8 cellular contexts compared by ENCODE assay signal in the genomic region with DNA sequence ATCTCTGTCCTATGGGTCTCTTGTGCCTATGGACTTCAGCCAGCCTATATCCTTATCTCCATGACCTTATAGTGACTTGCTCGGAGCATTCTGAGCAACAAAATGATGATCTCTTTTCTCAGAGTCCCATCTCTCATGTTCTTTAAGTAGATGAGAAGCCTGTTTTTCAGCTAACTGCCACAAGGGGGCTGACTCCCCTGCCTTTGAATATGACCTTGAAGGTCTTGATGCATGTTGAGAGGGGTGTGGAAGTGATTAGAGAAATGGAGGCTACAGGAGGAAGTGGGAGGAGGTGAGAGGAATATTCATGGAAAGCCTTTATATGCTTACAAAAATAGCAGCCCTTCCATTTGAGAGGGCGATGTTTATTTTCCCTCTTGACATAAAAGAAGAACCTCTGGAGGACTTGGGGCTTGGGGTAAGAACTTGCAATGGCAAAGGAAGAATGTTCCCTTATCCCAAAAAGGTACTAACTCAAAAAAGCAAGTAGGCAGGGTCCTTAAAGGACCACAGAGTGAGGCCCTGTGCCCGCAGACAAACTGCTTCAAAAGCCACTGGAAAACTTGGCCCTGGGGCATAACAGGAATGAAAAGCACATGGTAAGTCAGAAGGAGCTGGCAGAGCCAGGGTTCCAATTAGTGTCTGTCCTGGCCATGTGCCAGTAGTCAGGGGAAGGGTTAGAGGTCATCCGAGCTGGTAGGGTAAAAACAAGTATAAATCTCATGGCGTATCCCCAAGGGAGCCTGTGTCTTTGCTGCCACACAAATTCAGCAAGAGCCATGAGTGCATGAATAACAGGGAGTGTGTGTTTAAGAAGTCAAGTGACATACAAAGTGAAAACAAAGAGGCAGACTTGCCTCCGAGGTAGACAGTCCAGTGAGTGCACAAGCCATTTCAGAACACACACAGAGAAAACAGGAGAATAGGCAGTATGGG. TPM values are rescaled to one million over a fixed set of nuclear protein-coding genes. Genes with fewer than 3 reads are reported as not detected.
DNase-seq lines count a peak whose midpoint lies in the region; ATAC-seq, FAIRE-seq and TF ChIP-seq lines count a peak whose summit lies in the region.

No MANE protein-coding gene starts in this region.

- no peak overlapping the region for H3K9ac ChIP-seq in KMS-11

- no peaks in the 10 kb centered on the region for H3K27me3 Mint-ChIP-seq in CD4-positive, CD25-positive, alpha-beta regulatory T cell

- peak overlapping the region; percentile 85 to 98 (median 86) for H3K27ac Mint-ChIP-seq in CD4-positive, CD25-positive, alpha-beta regulatory T cell

- no peak overlapping the region for H3K4me2 ChIP-seq in KMS-11

- H3K4me1 ChIP-seq in CD4-positive, CD25-positive, alpha-beta regulatory T cell (ENCODE audit: control insufficient read depth, insufficient read depth, low read length, poor library complexity, severe bottlenecking): peaks cover 84% of the 10 kb centered on the region
- H3K4me1 ChIP-seq in KMS-11 (ENCODE audit: low read depth, poor library complexity, severe bottlenecking) (peaks cover 32% of the 10 kb centered on the region), testis (peaks cover 4% of the 10 kb centered on the region)

- peak overlapping the region; percentile 38 for H3K4me3 ChIP-seq in CD4-positive, CD25-positive, alpha-beta regulatory T cell (ENCODE audit: low read depth, low read length)
- H3K4me3 ChIP-seq in KMS-11 (IDR thresholded peaks at IDR 0.05; ENCODE audit: insufficient read depth, low read depth, low read length) (no peak overlapping the region), testis (no peak overlapping the region)

- peaks cover 0 to 3% (median 0%) of the 10 kb centered on the region in 7 donors for H3K9me3 Mint-ChIP-seq in CD4-positive, CD25-positive, alpha-beta regulatory T cell

- H3K4me1 Mint-ChIP-seq in CD4-positive, CD25-positive, alpha-beta regulatory T cell: peaks cover 52 to 92% (median 70%) of the 10 kb centered on the region in 4 donors

- TF ChIP-seq CTCF in KMS-11 (conservative IDR thresholded peaks at IDR 0.05; ENCODE audit: low read depth, low read length) (peak; percentile 88), testis (IDR thresholded peaks at IDR 0.05) (peak; percentile 23 to 51 (median 44))

- ATAC-seq in CD4-positive, CD25-positive, alpha-beta regulatory T cell (ENCODE audit: low read depth in 2 of 2): peak in 1 of 2 donors; percentile 35
- no peak for ATAC-seq in GM21526 (IDR thresholded peaks at IDR 0.05; ENCODE audit: low FRiP score, unreplicated experiment)

- H3K9me3 ChIP-seq in CD4-positive, CD25-positive, alpha-beta regulatory T cell (ENCODE audit: control insufficient read depth in 2 of 2, low read length in 2 of 2): peaks cover 7 to 12% of the 10 kb centered on the region in 2 experiments
- no peaks in the 10 kb centered on the region for H3K9me3 ChIP-seq in testis

- peak overlapping the region; percentile 39 for H3K27ac ChIP-seq in CD4-positive, CD25-positive, alpha-beta regulatory T cell (ENCODE audit: insufficient read depth, low read length, poor library complexity, severe bottlenecking)
- H3K27ac ChIP-seq in KMS-11 (no peak overlapping the region; the same call in 1 of the 2 replicates), testis (no peak overlapping the region)

- H4K20me1 ChIP-seq in KMS-11 (ENCODE audit: insufficient read depth): no peaks in the 10 kb centered on the region

- DNase-seq in CD4-positive, CD25-positive, alpha-beta regulatory T cell: peak; percentile 40 to 82 (median 58)
- DNase-seq in activated T-cell treated with anti-CD3 and anti-CD28 coated beads for 4 hours (peak; percentile 52), fibroblast of peridontal ligament (ENCODE audit: extremely low read depth) (peak; percentile 5), testis (peak; percentile 78), urothelium cell line (ENCODE audit: low spot score) (no peak), UCSD-AML1 (lab: John Stamatoyannopoulos, UW; ENCODE audit: unreplicated experiment) (no peak)

- H3K79me2 ChIP-seq in KMS-11 (ENCODE audit: insufficient read depth, low read depth): peaks cover 19% of the 10 kb centered on the region

- H2AFZ ChIP-seq in KMS-11 (ENCODE audit: low read depth): no peak overlapping the region

- no peak for FAIRE-seq in urothelium cell line (lab: Jason Lieb, UNC)

- peaks cover 45% of the 10 kb centered on the region for H3K36me3 ChIP-seq in CD4-positive, CD25-positive, alpha-beta regulatory T cell (ENCODE audit: control insufficient read depth, insufficient read depth, low read length)
- H3K36me3 ChIP-seq in KMS-11 (ENCODE audit: insufficient read depth) (no peaks in the 10 kb centered on the region), testis (ENCODE audit: low read depth, missing control alignments) (no peaks in the 10 kb centered on the region)

- WGBS in testis, 2 donors: 69 to 75% methylated on average over 6 of the region's 6 CpGs

- peaks cover 51% of the 10 kb centered on the region for H3K36me3 Mint-ChIP-seq in CD4-positive, CD25-positive, alpha-beta regulatory T cell

- no peaks in the 10 kb centered on the region for H3K27me3 ChIP-seq in CD4-positive, CD25-positive, alpha-beta regulatory T cell (ENCODE audit: control insufficient read depth, insufficient read depth, low read length)
- H3K27me3 ChIP-seq in KMS-11 (ENCODE audit: insufficient read depth, low read depth) (no peaks in the 10 kb centered on the region), testis (no peaks in the 10 kb centered on the region)

- H3K4me3 Mint-ChIP-seq in CD4-positive, CD25-positive, alpha-beta regulatory T cell: peak overlapping the region; percentile 61 to 75 (median 72)

- intact Hi-C loops in testis (cut with DNase I; ENCODE audit: low total_unique reads): no loop called here

- TF ChIP-seq POLR2A in testis (IDR thresholded peaks at IDR 0.05): no peak

RNA-seq across cellular contexts. Expression of a gene that starts 39.1 kb away (rescaled TPM):
- total RNA-seq in CD4-positive, CD25-positive, alpha-beta regulatory T cell: 188 TPM
- 100 to 1,000 TPM in 1 of 4 donors, 10 to 100 TPM in 3; 71.6 to 105 (median 87.2) TPM for polyA plus RNA-seq in CD4-positive, CD25-positive, alpha-beta regulatory T cell
- total RNA-seq in testis: 10 to 100 TPM; 12.8 to 14.3 TPM
- polyA plus RNA-seq in testis (ENCODE audit: insufficient read depth, low read depth, low replicate concordance): 14.0 TPM

Comparison
In these comparisons a context has a peak if more than half of its experiments do, and no peak if none do; other contexts are left out.
1. DNase-seq: peak in CD4-positive, CD25-positive, alpha-beta regulatory T cell (3 of 3), activated T-cell treated with anti-CD3 and anti-CD28 coated beads for 4 hours (single experiment), fibroblast of peridontal ligament (single experiment) and testis (single experiment); none in urothelium cell line (single experiment) and UCSD-AML1 (single experiment).
2. RNA of a gene that starts 39.1 kb away (total RNA-seq): 188 TPM in CD4-positive, CD25-positive, alpha-beta regulatory T cell (single experiment); 12.8 to 14.3 TPM in testis; every median in the first group is over 10 times any median in the second.